In genomic region chr14:21026251-21026987, GRCh38 we compare ENCODE assay signal across 12 cellular contexts. TPM values are rescaled to one million over a fixed set of nuclear protein-coding genes. Genes with fewer than 3 reads are reported as not detected.
DNase-seq lines count a peak whose midpoint lies in the region; ATAC-seq and TF ChIP-seq lines count a peak whose summit lies in the region.
"Had no signal": no experiment of that assay in that cellular context is flagged by ENCODE, and none has a peak within 500 bp of the region (broad histone marks: within the 10 kb centered on the region; RNA-seq: fewer than 3 reads in every experiment).

No MANE protein-coding gene starts in this region.

- no peak for ATAC-seq in HG03354 (IDR thresholded peaks at IDR 0.05; ENCODE audit: poor library complexity, severe bottlenecking, unreplicated experiment)
- ATAC-seq in GM21526 (IDR thresholded peaks at IDR 0.05; ENCODE audit: low FRiP score, unreplicated experiment): no peak

- peak overlapping the region; percentile 48; the same call in 1 of the 2 replicates for H3K14ac ChIP-seq in H9 (ENCODE audit: insufficient read depth, low read length)

- WGBS in H9 (ENCODE audit: extremely low coverage, insufficient read length, low lambda C conversion rate): no CpG with 5 or more reads among the region's 8 CpGs
- 74 to 79% (median 76%) methylated on average over 8 of the region's 8 CpGs for WGBS in spleen, 5 donors

- no peak overlapping the region for H2BK20ac ChIP-seq in H9 (ENCODE audit: low read depth, low read length, poor library complexity, severe bottlenecking)

- peak overlapping the region; percentile 24 for H3K18ac ChIP-seq in H9 (ENCODE audit: insufficient read length, low read depth, low read length)

- H4K91ac ChIP-seq in H9 (ENCODE audit: insufficient read length, low read depth, low read length): no peak overlapping the region

- no peak overlapping the region for H3K27ac ChIP-seq in H9 (ENCODE audit: insufficient read length, low read depth, low read length)
- peak overlapping the region in 7 of 8 donors; percentile 4 to 93 (median 86) for H3K27ac ChIP-seq in spleen

- H3K27me3 Mint-ChIP-seq in H9 (ENCODE audit: low read depth): peaks cover 65% of the 10 kb centered on the region

- peaks cover 0 to 8% (median 3%) of the 10 kb centered on the region in 6 donors for H3K36me3 ChIP-seq in spleen

- no peak overlapping the region for H2AFZ ChIP-seq in H9 (ENCODE audit: low read length)

- no peak overlapping the region for H2BK12ac ChIP-seq in H9 (ENCODE audit: insufficient read length, low read depth, low read length)

- TF ChIP-seq CTCF in H9 (conservative IDR thresholded peaks at IDR 0.05) (no peak), spleen (IDR thresholded peaks at IDR 0.05 in 8 of 11, conservative IDR thresholded peaks at IDR 0.05 in 3 of 11) (no peak)

- peak overlapping the region; percentile 81 to 96 for H3K4me3 Mint-ChIP-seq in H9

- intact Hi-C loops in spleen (cut with DNase I; ENCODE audit: low total_unique reads): no loop called here

- no peak overlapping the region for H2BK15ac ChIP-seq in H9 (ENCODE audit: low read depth, low read length)

- peak overlapping the region; percentile 76 for H3K4me2 ChIP-seq in H9 (ENCODE audit: insufficient read depth, insufficient read length, low read length)

- H3K23me2 ChIP-seq in H9 (ENCODE audit: insufficient read length, low read depth, low read length, poor library complexity, severe bottlenecking): peaks cover 12% of the 10 kb centered on the region

- no peak overlapping the region for H3T11ph ChIP-seq in H9 (ENCODE audit: low read length)

- H3K79me1 ChIP-seq in H9 (ENCODE audit: insufficient read depth, low read depth, low read length, poor library complexity, severe bottlenecking): no peaks in the 10 kb centered on the region

- H3K27ac Mint-ChIP-seq in H9: peak overlapping the region in 1 of 3 experiments; percentile 93; a peak in 3 of 7 replicates
- H3K27ac Mint-ChIP-seq: activated T-helper 2 cell treated with anti-CD3 and anti-CD28 coated beads, Interferon-gamma antibody, Interleukin-2, Interleukin-4, amounts not matched to agents 10 μg/mL and 5 μg/mL and 100 μg/mL, durations not matched to agents 14 hours and 24 hours and 36 hours had no signal

- peaks cover 2 to 6% (median 3%) of the 10 kb centered on the region in 3 experiments; a peak in 3 of 7 replicates for H3K36me3 Mint-ChIP-seq in H9 (ENCODE audit: insufficient read depth in 1 of 3, low read depth in 3 of 3)

- H3K4ac ChIP-seq in H9 (ENCODE audit: low read depth, low read length): no peak overlapping the region

- H3K9ac ChIP-seq in H9 (ENCODE audit: extremely low read depth, insufficient read length, low read length): no peak overlapping the region

- no peak for DNase-seq in H9
- DNase-seq in cerebellum (ENCODE audit: low spot score): peak; percentile 43
- peak; percentile 95 for DNase-seq in medulla oblongata (ENCODE audit: extremely low spot score)
- no peak for DNase-seq in spleen
- no peak for DNase-seq in NCI-H345 treated with DMSO at 0.1 percent for 48 hours (lab: John Stamatoyannopoulos, UW; ENCODE audit: unreplicated experiment)
- no peak for DNase-seq in DMS 273 treated with DMSO at 0.1 percent for 48 hours (lab: John Stamatoyannopoulos, UW)
- DNase-seq: EL, NCI-H526 treated with DMSO at 0.1 percent for 48 hours had no signal

- peaks cover 35 to 41% of the 10 kb centered on the region in 2 experiments for H3K4me1 Mint-ChIP-seq in H9

- H3K79me2 ChIP-seq in H9 (ENCODE audit: insufficient read depth, low read length): no peaks in the 10 kb centered on the region

- no peak overlapping the region for H2BK120ac ChIP-seq in H9 (ENCODE audit: low read depth, low read length, poor library complexity, severe bottlenecking)

- TF ChIP-seq POLR2A in spleen (IDR thresholded peaks at IDR 0.05): no peak

- peak overlapping the region in 1 of 8 donors; percentile 90 for H3K4me3 ChIP-seq in spleen

- H3K27me3 ChIP-seq in H9 (ENCODE audit: insufficient read depth, low read length) (peaks cover 8% of the 10 kb centered on the region; the same call in 1 of the 2 replicates), spleen (replicated peaks in 1 of 7) (peaks cover 0 to 31% (median 0%) of the 10 kb centered on the region in 7 donors)

- H3K23ac ChIP-seq in H9 (ENCODE audit: insufficient read length, low read depth, low read length): no peak overlapping the region

- H3K9me3 ChIP-seq in H9 (ENCODE audit: control insufficient read depth, low read depth, low read length) (no peaks in the 10 kb centered on the region), spleen (no peaks in the 10 kb centered on the region)

- H4K8ac ChIP-seq in H9 (replicated peaks; ENCODE audit: insufficient read length, low read depth, low read length): no peak overlapping the region

- H3K9me3 Mint-ChIP-seq in H9: no peaks in the 10 kb centered on the region
- H3K9me3 Mint-ChIP-seq: activated T-helper 2 cell treated with anti-CD3 and anti-CD28 coated beads, Interferon-gamma antibody, Interleukin-2, Interleukin-4, amounts not matched to agents 10 μg/mL and 5 μg/mL and 100 μg/mL, durations not matched to agents 14 hours and 24 hours and 36 hours had no signal

- H4K5ac ChIP-seq in H9 (ENCODE audit: insufficient read length, low read depth, low read length): no peak overlapping the region

- H3K56ac ChIP-seq in H9 (ENCODE audit: insufficient read length, low read depth, low read length): no peak overlapping the region

- H2AK5ac ChIP-seq in H9 (ENCODE audit: insufficient read length, low read length): no peak overlapping the region

- no peak overlapping the region for H2BK5ac ChIP-seq in H9 (ENCODE audit: insufficient read length, low read length)

- H4K20me1 ChIP-seq in H9 (ENCODE audit: control insufficient read depth, insufficient read depth, insufficient read length): no peaks in the 10 kb centered on the region

- H3K4me1 ChIP-seq in H9 (ENCODE audit: insufficient read depth, low read length) (peaks cover 4% of the 10 kb centered on the region; the same call in 1 of the 2 replicates), spleen (peaks cover 8 to 54% (median 31%) of the 10 kb centered on the region in 6 donors)

RNA-seq across cellular contexts. Expression of gene NDRG2, which starts 1.6 kb away (rescaled TPM):
- 18.1 and 20.6 TPM in 2 replicates for total RNA-seq in H9 (2021)
- total RNA-seq in cerebellum: 142 TPM
- total RNA-seq in spleen: 100 to 1,000 TPM; 101 to 335 (median 270) TPM
- 100 to 1,000 TPM in 1 of 3 donors, 10 to 100 TPM in 2; 72.4 to 174 (median 74.1) TPM for polyA plus RNA-seq in spleen

RNA-seq across cellular contexts. Expression of gene TPPP2, which starts 3.6 kb away (rescaled TPM):
- total RNA-seq in H9 (2021) (not detected in 2 replicates), cerebellum (not detected), spleen (under 1 TPM in 3 of 7 donors, not detected in 4; 0.57 to 0.91 (median 0.76) TPM)
- under 1 TPM in 2 of 3 donors, not detected in 1; 0.09 to 0.22 TPM for polyA plus RNA-seq in spleen
- total RNA-seq: activated T-helper 2 cell treated with anti-CD3 and anti-CD28 coated beads, Interferon-gamma antibody, Interleukin-2, Interleukin-4, amounts not matched to agents 10 μg/mL and 5 μg/mL and 100 μg/mL, durations not matched to agents 14 hours and 24 hours and 36 hours; T-helper 2 cell treated with Interferon-gamma antibody and Interleukin-4, amounts not matched to agents 100 ng/mL and 5 ng/mL, for 36 hours had no signal

RNA-seq across cellular contexts. Expression of gene RNASE13, which starts 8.2 kb away (rescaled TPM):
- total RNA-seq in H9 (2021) (not detected in 2 replicates), cerebellum (not detected), spleen (under 1 TPM in 1 of 7 donors, not detected in 6; 0.30 TPM)
- not detected for polyA plus RNA-seq in spleen
- total RNA-seq: activated T-helper 2 cell treated with anti-CD3 and anti-CD28 coated beads, Interferon-gamma antibody, Interleukin-2, Interleukin-4, amounts not matched to agents 10 μg/mL and 5 μg/mL and 100 μg/mL, durations not matched to agents 14 hours and 24 hours and 36 hours; T-helper 2 cell treated with Interferon-gamma antibody and Interleukin-4, amounts not matched to agents 100 ng/mL and 5 ng/mL, for 36 hours had no signal

RNA-seq across cellular contexts. Expression of gene RNASE7, which starts 15.7 kb away (rescaled TPM):
- total RNA-seq in H9 (2021) (not detected in 2 replicates), cerebellum (not detected), spleen (not detected)
- polyA plus RNA-seq in spleen: not detected
- total RNA-seq: activated T-helper 2 cell treated with anti-CD3 and anti-CD28 coated beads, Interferon-gamma antibody, Interleukin-2, Interleukin-4, amounts not matched to agents 10 μg/mL and 5 μg/mL and 100 μg/mL, durations not matched to agents 14 hours and 24 hours and 36 hours; T-helper 2 cell treated with Interferon-gamma antibody and Interleukin-4, amounts not matched to agents 100 ng/mL and 5 ng/mL, for 36 hours had no signal

RNA-seq across cellular contexts. Expression of gene SLC39A2, which starts 27.3 kb away (rescaled TPM):
- total RNA-seq in H9 (2021): not detected in 2 replicates
- not detected for total RNA-seq in cerebellum
- under 1 TPM in 1 of 7 donors, not detected in 6; 0.23 TPM for total RNA-seq in spleen
- under 1 TPM; 0.06 to 0.16 (median 0.15) TPM for polyA plus RNA-seq in spleen

Comparison
In these comparisons a context has a peak if more than half of its experiments do, and no peak if none do; other contexts are left out.
1. DNase-seq: peak in cerebellum (single experiment) and medulla oblongata (single experiment); none in H9 (single experiment), spleen (single experiment), NCI-H345 treated with DMSO at 0.1 percent for 48 hours (single experiment) and DMS 273 treated with DMSO at 0.1 percent for 48 hours (single experiment).